Comparison of ENCODE assay signal across 1 cellular context in the genomic region with DNA sequence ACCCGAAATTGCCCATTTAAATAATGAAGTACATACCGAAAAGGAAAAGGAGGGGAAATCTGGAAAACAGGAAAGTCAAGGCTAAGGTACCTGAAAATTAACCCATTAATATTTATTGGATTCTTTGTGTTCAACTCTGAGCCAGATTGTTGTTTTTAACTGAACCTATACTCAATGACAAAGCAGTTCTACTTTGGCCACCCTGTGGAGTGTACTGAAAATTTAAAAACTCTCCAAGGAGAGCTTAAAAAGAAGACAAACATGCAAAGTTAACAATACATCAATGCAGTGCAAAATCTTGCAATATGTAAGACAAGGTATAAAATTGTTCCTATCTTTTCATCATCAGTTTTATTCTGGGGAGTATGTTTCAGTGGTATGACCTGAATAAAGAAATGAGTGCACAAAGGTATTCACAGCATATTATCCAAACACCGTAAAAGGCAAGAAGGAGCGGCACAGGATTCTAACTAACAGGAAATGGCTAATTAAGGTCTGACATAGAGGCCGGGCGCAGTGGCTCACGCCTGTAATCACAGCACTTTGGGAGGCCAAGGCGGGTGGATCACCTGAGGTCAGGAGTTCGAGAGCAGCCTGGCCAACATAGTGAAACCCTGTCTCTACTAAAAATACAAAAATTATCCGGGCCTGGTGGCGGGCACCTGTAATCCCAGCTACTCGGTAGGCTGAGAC.
A peak's percentile ranks its signal among the peaks of the same experiment; 100 is the strongest.
TF ChIP-seq lines count a peak whose summit lies in the region.

No MANE protein-coding gene starts in this region.

TF ChIP-seq in H1, 55 proteins besides CTCF, POLR2A, EP300 and RAD21 (continued from another document):
- TF ChIP-seq ATF2 (IDR thresholded peaks at IDR 0.05; ENCODE audit: low read length): no peak
- TF ChIP-seq SP2 (IDR thresholded peaks at IDR 0.05; ENCODE audit: low read length): no peak
- no peak for TF ChIP-seq TEAD4 (IDR thresholded peaks at IDR 0.05; ENCODE audit: low read depth, low read length)
- no peak for TF ChIP-seq CTBP2 (IDR thresholded peaks at IDR 0.05; ENCODE audit: borderline replicate concordance, insufficient read depth, insufficient read length, low read length)
- TF ChIP-seq TAF7 (optimal IDR thresholded peaks at IDR 0.05; ENCODE audit: borderline replicate concordance, low read depth, low read length): peak; percentile 34
- 0 out of 4 replicates have a peak, but pooled peaks of 1 of the 2 experiments have one; percentile 5 for TF ChIP-seq SIN3A (conservative IDR thresholded peaks at IDR 0.05 in 1 of 2, IDR thresholded peaks at IDR 0.05 in 1 of 2; ENCODE audit: low read depth in 1 of 2, low read length in 2 of 2)
- peak; percentile 62; the same call in 1 of the 2 replicates for TF ChIP-seq TAF1 (IDR thresholded peaks at IDR 0.05; ENCODE audit: low read depth, low read length)
- TF ChIP-seq SRF (IDR thresholded peaks at IDR 0.05; ENCODE audit: low read depth, low read length): peak; percentile 51; the same call in 1 of the 2 replicates
TF ChIP-seq in H1: peak in this region for 6.
